In genomic region chr4:155161357-155161756, GRCh38 we compare ENCODE assay signal across 30 cellular contexts. TPM values are rescaled to one million over a fixed set of nuclear protein-coding genes. Genes with fewer than 3 reads are reported as not detected.
"Had no signal": no experiment of that assay in that cellular context is flagged by ENCODE, and none has a peak within 500 bp of the region (broad histone marks: within the 10 kb centered on the region; RNA-seq: fewer than 3 reads in every experiment).

No MANE protein-coding gene starts in this region.

- DNase-seq: immature natural killer cell; kidney; left colon; left lung; lower lobe of right lung; mammary epithelial cell; mesendoderm; mucosa of descending colon; naive thymus-derived CD4-positive, alpha-beta T cell; ovary; posterior cingulate gyrus; right lobe of liver; stimulated activated CD4-positive, alpha-beta T cell treated with anti-CD3 and anti-CD28 coated beads, Interleukin-1b, Interleukin-23, amount 100 ng/mL, for 48 hours; stimulated activated CD4-positive, alpha-beta T cell treated with anti-CD3 and anti-CD28 coated beads, Interleukin-2, amount 100 ng/mL, for 48 hours; stimulated activated CD4-positive, alpha-beta T cell treated with anti-CD3 and anti-CD28 coated beads, Interleukin-4, amount 100 ng/mL, for 4 hours; stimulated activated CD8-positive, alpha-beta memory T cell treated with anti-CD3 and anti-CD28 coated beads, Interleukin-4, amount 100 ng/mL, for 48 hours; stimulated activated naive CD4-positive, alpha-beta T cell treated with Interleukin-2 at 50 U/mL for 16 hours; stimulated activated naive CD8-positive, alpha-beta T cell treated with anti-CD3 and anti-CD28 coated beads, Interleukin-15, amount 100 ng/mL, for 72 hours; tibial artery; trophoblast cell; upper lobe of right lung had no signal

- H3K27me3 ChIP-seq: left lung, ovary, right atrium auricular region, right lobe of liver, tibial artery, upper lobe of right lung had no signal

- H3K27ac ChIP-seq: left lung, lower lobe of right lung, ovary, prostate gland, right atrium auricular region, right lobe of liver, thoracic aorta, tibial artery, upper lobe of right lung had no signal

- H3K4me3 ChIP-seq: left lung, lower lobe of right lung, mucosa of descending colon, ovary, prostate gland, right atrium auricular region, right lobe of liver, smooth muscle cell, thoracic aorta, tibial artery, upper lobe of right lung had no signal

- H3K4me1 ChIP-seq: left lung, lower lobe of right lung, prostate gland, right atrium auricular region, right lobe of liver, tibial artery, upper lobe of right lung had no signal

- H3K9me3 ChIP-seq: left lung, lower lobe of right lung, mucosa of descending colon, ovary, prostate gland, right atrium auricular region, right lobe of liver, thoracic aorta, tibial artery, upper lobe of right lung had no signal

- H3K36me3 ChIP-seq: left lung, lower lobe of right lung, ovary, prostate gland, right atrium auricular region, right lobe of liver, thoracic aorta, tibial artery, upper lobe of right lung had no signal

RNA-seq across cellular contexts. Expression of gene NPY2R, which starts 47.1 kb away (rescaled TPM):
- total RNA-seq: liver; mammary epithelial cell; mesothelial cell of epicardium; myocyte; naive thymus-derived CD4-positive, alpha-beta T cell; natural killer cell treated with Interleukin-12 subunit alpha and Interleukin-12 subunit beta and Interleukin-15 and Interleukin-18, amount 100 ng/mL, for 72 hours; right lobe of liver; skeletal muscle tissue; smooth muscle cell; upper lobe of right lung had no signal
- polyA plus RNA-seq: immature natural killer cell; mammary epithelial cell; naive thymus-derived CD4-positive, alpha-beta T cell; smooth muscle cell had no signal
